In genomic region chr7:55053651-55054226, GRCh38 we compare ENCODE assay signal across 1 cellular context.
TF ChIP-seq lines count a peak whose summit lies in the region.

No MANE protein-coding gene starts in this region.

TF ChIP-seq in IMR-90, 13 proteins besides CTCF, POLR2A, EP300 and RAD21:
- TF ChIP-seq CHD1 (IDR thresholded peaks at IDR 0.05; ENCODE audit: low read depth, low read length) (no peak), CEBPB (IDR thresholded peaks at IDR 0.05; ENCODE audit: low read depth, low read length) (no peak), MXI1 (IDR thresholded peaks at IDR 0.05; ENCODE audit: borderline replicate concordance, low read depth, low read length) (no peak), SMC3 (IDR thresholded peaks at IDR 0.05; ENCODE audit: low read depth, low read length) (no peak)
